8 cellular contexts compared by ENCODE assay signal in genomic region chr18:50194623-50195532, GRCh38. TPM values are rescaled to one million over a fixed set of nuclear protein-coding genes. Genes with fewer than 3 reads are reported as not detected.
DNase-seq lines count a peak whose midpoint lies in the region; ATAC-seq and TF ChIP-seq lines count a peak whose summit lies in the region.

Gene MYO5B (minus strand): TSS chr18:50195147. CDS start chr18:50194793, 354 bp downstream.

- peak within 1 kb of the TSS; percentile 68 for H3K4me3 Mint-ChIP-seq in activated CD4-positive, alpha-beta T cell treated with anti-CD3 and anti-CD28 coated beads, Interleukin-2, amount 10 ng/mL, durations not matched to agents 24 days and 14 days
- H3K4me3 Mint-ChIP-seq in naive thymus-derived CD4-positive, alpha-beta T cell: peak within 1 kb of the TSS; percentile 39 to 82 (median 66)

- TF ChIP-seq CTCF in GM12865 (IDR thresholded peaks at IDR 0.05; ENCODE audit: insufficient read depth, low read depth, low read length, missing control alignments): peak; percentile 63

- H3K4me3 ChIP-seq in GM12865 (ENCODE audit: low read depth, low read length): peak within 1 kb of the TSS; percentile 43
- peak within 1 kb of the TSS; percentile 35 for H3K4me3 ChIP-seq in effector memory CD4-positive, alpha-beta T cell (ENCODE audit: insufficient read depth, low read depth, low read length, poor library complexity, severe bottlenecking)
- peak within 1 kb of the TSS; percentile 13 for H3K4me3 ChIP-seq in naive thymus-derived CD4-positive, alpha-beta T cell (ENCODE audit: low read length)
- H3K4me3 ChIP-seq in subcutaneous abdominal adipose tissue (ENCODE audit: low read depth in 1 of 5, low read length in 5 of 5): peak within 1 kb of the TSS in 4 of 5 donors; percentile 32 to 60 (median 48)

- H3K27ac Mint-ChIP-seq in activated CD4-positive, alpha-beta T cell treated with anti-CD3 and anti-CD28 coated beads, Interleukin-2, amount 10 ng/mL, durations not matched to agents 24 days and 14 days: peak within 1 kb of the TSS; percentile 44
- H3K27ac Mint-ChIP-seq in naive thymus-derived CD4-positive, alpha-beta T cell: peak within 1 kb of the TSS in 1 of 9 donors; percentile 59

- H3K36me3 ChIP-seq in effector memory CD4-positive, alpha-beta T cell (ENCODE audit: control insufficient read depth, insufficient read depth, low read length): no peaks in the 10 kb centered on the region
- no peaks in the 10 kb centered on the region for H3K36me3 ChIP-seq in naive thymus-derived CD4-positive, alpha-beta T cell (ENCODE audit: control insufficient read depth in 2 of 3, insufficient read depth in 3 of 3, low read length in 3 of 3)
- H3K36me3 ChIP-seq in subcutaneous abdominal adipose tissue (ENCODE audit: control insufficient read depth in 5 of 5, insufficient read depth in 5 of 5, low read length in 5 of 5): no peaks in the 10 kb centered on the region

- DNase-seq in GM12865 (ENCODE audit: low read depth): peak; percentile 57
- no peak for DNase-seq in H4 (ENCODE audit: low spot score)
- DNase-seq in NCI-H1048 (lab: John Stamatoyannopoulos, UW): peak; percentile 12
- DNase-seq in activated CD4-positive, alpha-beta T cell treated with anti-CD3 and anti-CD28 coated beads, Interleukin-2, amount 10 ng/mL, durations not matched to agents 24 days and 14 days: peak; percentile 84
- DNase-seq in effector memory CD4-positive, alpha-beta T cell: no peak
- peak in 7 of 9 donors; percentile 29 to 70 (median 42) for DNase-seq in naive thymus-derived CD4-positive, alpha-beta T cell
- no peak for DNase-seq in NK-92 (lab: John Stamatoyannopoulos, UW; ENCODE audit: unreplicated experiment)

- no peak within 1 kb of the TSS for H3K27ac ChIP-seq in effector memory CD4-positive, alpha-beta T cell (ENCODE audit: insufficient read depth, low read length, poor library complexity, severe bottlenecking)
- no peak within 1 kb of the TSS for H3K27ac ChIP-seq in naive thymus-derived CD4-positive, alpha-beta T cell (ENCODE audit: low read depth, low read length)
- H3K27ac ChIP-seq in subcutaneous abdominal adipose tissue (ENCODE audit: low read depth, low read length): no peak within 1 kb of the TSS

- peaks cover 17% of the 10 kb centered on the region for H3K27me3 ChIP-seq in effector memory CD4-positive, alpha-beta T cell (replicated peaks; ENCODE audit: control insufficient read depth, insufficient read depth, low read length, poor library complexity, severe bottlenecking)
- H3K27me3 ChIP-seq in naive thymus-derived CD4-positive, alpha-beta T cell (ENCODE audit: control insufficient read depth in 2 of 2, insufficient read depth in 2 of 2, low read length in 2 of 2): peaks cover 0 to 18% of the 10 kb centered on the region in 2 donors
- H3K27me3 ChIP-seq in subcutaneous abdominal adipose tissue (ENCODE audit: control insufficient read depth in 5 of 5, insufficient read depth in 4 of 5, low read length in 5 of 5): peaks cover 28 to 41% (median 33%) of the 10 kb centered on the region in 5 donors

- CTCF ChIA-PET in naive thymus-derived CD4-positive, alpha-beta T cell (lab: Charles Lee): interaction anchor here (0.6 kb wide), 1 partner anchor 850 kb away, joined by 3 read pairs; no protein-coding TSS in a partner anchor

- H3K27me3 Mint-ChIP-seq in activated CD4-positive, alpha-beta T cell treated with anti-CD3 and anti-CD28 coated beads, Interleukin-2, amount 10 ng/mL, durations not matched to agents 24 days and 14 days: peaks cover 67% of the 10 kb centered on the region
- H3K27me3 Mint-ChIP-seq in naive thymus-derived CD4-positive, alpha-beta T cell: peaks cover 62 to 79% (median 72%) of the 10 kb centered on the region in 5 donors

- no peak within 1 kb of the TSS for H3K9ac ChIP-seq in subcutaneous abdominal adipose tissue (ENCODE audit: low read length in 5 of 5)

- peak; percentile 90 for ATAC-seq in naive thymus-derived CD4-positive, alpha-beta T cell

- POLR2A ChIA-PET in naive thymus-derived CD4-positive, alpha-beta T cell (lab: Charles Lee): no interaction called here

- no peaks in the 10 kb centered on the region for H3K36me3 Mint-ChIP-seq in activated CD4-positive, alpha-beta T cell treated with anti-CD3 and anti-CD28 coated beads, Interleukin-2, amount 10 ng/mL, durations not matched to agents 24 days and 14 days (ENCODE audit: low read depth)
- H3K36me3 Mint-ChIP-seq in naive thymus-derived CD4-positive, alpha-beta T cell: peaks cover 0 to 8% (median 0%) of the 10 kb centered on the region in 5 donors

- H3K4me1 Mint-ChIP-seq in activated CD4-positive, alpha-beta T cell treated with anti-CD3 and anti-CD28 coated beads, Interleukin-2, amount 10 ng/mL, durations not matched to agents 24 days and 14 days: peaks cover 4% of the 10 kb centered on the region
- peaks cover 6 to 20% (median 17%) of the 10 kb centered on the region in 7 donors for H3K4me1 Mint-ChIP-seq in naive thymus-derived CD4-positive, alpha-beta T cell

- no peaks in the 10 kb centered on the region for H3K9me3 Mint-ChIP-seq in activated CD4-positive, alpha-beta T cell treated with anti-CD3 and anti-CD28 coated beads, Interleukin-2, amount 10 ng/mL, durations not matched to agents 24 days and 14 days
- H3K9me3 Mint-ChIP-seq in naive thymus-derived CD4-positive, alpha-beta T cell: peaks cover 0 to 2% (median 0%) of the 10 kb centered on the region in 11 donors

- H3K9me3 ChIP-seq in effector memory CD4-positive, alpha-beta T cell (ENCODE audit: control insufficient read depth, low read length): no peaks in the 10 kb centered on the region
- no peaks in the 10 kb centered on the region for H3K9me3 ChIP-seq in naive thymus-derived CD4-positive, alpha-beta T cell (ENCODE audit: control insufficient read depth in 2 of 3, low read length in 3 of 3)
- no peaks in the 10 kb centered on the region for H3K9me3 ChIP-seq in subcutaneous abdominal adipose tissue (ENCODE audit: control insufficient read depth in 5 of 5, low read length in 5 of 5)

- intact Hi-C loops in activated CD4-positive, alpha-beta T cell treated with anti-CD3 and anti-CD28 coated beads, Interleukin-2, amount 10 ng/mL, durations not matched to agents 24 days and 14 days (cut with micrococcal nuclease): loop anchor here (10.0 kb wide), 1 partner anchor 190 kb away; no protein-coding TSS in a partner anchor
- intact Hi-C loops in naive thymus-derived CD4-positive, alpha-beta T cell (cut with micrococcal nuclease): loop anchor here (2.0 to 10.0 kb wide), 3 partner anchors 186 to 684 kb away; no protein-coding TSS in a partner anchor

- peaks cover 8% of the 10 kb centered on the region for H3K4me1 ChIP-seq in effector memory CD4-positive, alpha-beta T cell (ENCODE audit: control insufficient read depth, insufficient read depth, low read length, poor library complexity, severe bottlenecking)
- H3K4me1 ChIP-seq in naive thymus-derived CD4-positive, alpha-beta T cell (ENCODE audit: control insufficient read depth in 2 of 2, insufficient read depth in 2 of 2, low read length in 2 of 2): peaks cover 0 to 5% of the 10 kb centered on the region in 2 donors
- peaks cover 0 to 13% (median 12%) of the 10 kb centered on the region in 5 donors for H3K4me1 ChIP-seq in subcutaneous abdominal adipose tissue (ENCODE audit: control insufficient read depth in 5 of 5, insufficient read depth in 5 of 5, low read length in 5 of 5)

RNA-seq across cellular contexts. Expression of gene MYO5B, which starts in this region (rescaled TPM):
- total RNA-seq in H4 (2014; rRNA removed; shearing (Covaris generic)): 10.9 and 12.4 TPM in 2 replicates
- 0.07 and 0.14 TPM in 2 replicates for total RNA-seq in activated CD4-positive, alpha-beta T cell treated with anti-CD3 and anti-CD28 coated beads, Interleukin-2, amount 10 ng/mL, durations not matched to agents 24 days and 14 days
- not detected for total RNA-seq in naive thymus-derived CD4-positive, alpha-beta T cell
- under 1 TPM; 0.02 to 0.04 TPM for polyA plus RNA-seq in naive thymus-derived CD4-positive, alpha-beta T cell

Comparison
In these comparisons a context has a peak if more than half of its experiments do, and no peak if none do; other contexts are left out.
1. Peak in DNase-seq in activated CD4-positive, alpha-beta T cell treated with anti-CD3 and anti-CD28 coated beads, Interleukin-2, amount 10 ng/mL, durations not matched to agents 24 days and 14 days; RNA of the gene not detected or under 1 TPM.
2. Peak in DNase-seq, ATAC-seq and H3K4me3 ChIP-seq in naive thymus-derived CD4-positive, alpha-beta T cell; RNA of the gene not detected or under 1 TPM.
3. DNase-seq: peak in GM12865 (single experiment) and NCI-H1048 (single experiment); none in H4 (single experiment), effector memory CD4-positive, alpha-beta T cell (0 of 3) and NK-92 (single experiment).
4. Peak in every context shown above with its lines, with median percentiles within 50 percentile points of each other: H3K4me3 ChIP-seq.